In genomic region chr11:34840736-34841386, GRCh38 we compare ENCODE assay signal across 8 cellular contexts.
DNase-seq lines count a peak whose midpoint lies in the region; ATAC-seq and TF ChIP-seq lines count a peak whose summit lies in the region.

No MANE protein-coding gene starts in this region.

- H3K27ac ChIP-seq in lung (ENCODE audit: low read depth in 1 of 2, low read length in 1 of 2) = no peak overlapping the region

- no peaks in the 10 kb centered on the region for H3K4me1 ChIP-seq in lung (ENCODE audit: control insufficient read depth in 2 of 2, insufficient read depth in 2 of 2, low read length in 2 of 2)

- H3K4me3 ChIP-seq in astrocyte of the cerebellum (ENCODE audit: low read depth, low read length) (no peak overlapping the region), lung (no peak overlapping the region)

- peak; percentile 87 for ATAC-seq in HG02798 (IDR thresholded peaks at IDR 0.05; ENCODE audit: poor library complexity, unreplicated experiment)
- peak; percentile 29 for ATAC-seq in lung (ENCODE audit: insufficient read depth, low FRiP score)
- no peak for ATAC-seq in GM21447 (IDR thresholded peaks at IDR 0.05; ENCODE audit: unreplicated experiment)

- no peaks in the 10 kb centered on the region for H3K27me3 ChIP-seq in lung (ENCODE audit: control insufficient read depth, insufficient read depth)

- TF ChIP-seq CTCF in GM12872 (IDR thresholded peaks at IDR 0.05; ENCODE audit: insufficient read depth, low read depth, low read length) (peak; percentile 89), astrocyte of the cerebellum (IDR thresholded peaks at IDR 0.05; ENCODE audit: low read depth, low read length, missing control alignments) (peak; percentile 39), lung (IDR thresholded peaks at IDR 0.05; ENCODE audit: control extremely low read depth, extremely low read depth) (peak; percentile 31)

- no peaks in the 10 kb centered on the region for H3K36me3 ChIP-seq in lung (ENCODE audit: control insufficient read depth in 2 of 2, insufficient read depth in 2 of 2, low read length in 2 of 2)

- 48 to 49% methylated on average over 4 of the region's 4 CpGs for WGBS in lung, 2 donors

- no peaks in the 10 kb centered on the region for H3K9me3 ChIP-seq in lung (ENCODE audit: control insufficient read depth in 2 of 2, insufficient read depth in 1 of 2, low read length in 1 of 2)

- in situ Hi-C loops in astrocyte of the cerebellum (cut with HindIII; ENCODE audit: low sequenced_read_pairs) = loop anchor here (5.0 kb wide), 1 partner anchor 49 kb away; no protein-coding TSS in a partner anchor

- DNase-seq in A172 (ENCODE audit: low spot score) (peak; percentile 28), NCI-H2171 treated with DMSO at 0.1 percent for 48 hours (lab: John Stamatoyannopoulos, UW) (peak; percentile 54), astrocyte of the cerebellum (ENCODE audit: low read depth) (no peak), lung (ENCODE audit: low spot score) (peak; percentile 37), NCI-H345 (lab: John Stamatoyannopoulos, UW) (no peak)

Comparison
In these comparisons a context has a peak if more than half of its experiments do, and no peak if none do; other contexts are left out.
1. DNase-seq: peak in A172 (single experiment), NCI-H2171 treated with DMSO at 0.1 percent for 48 hours (single experiment) and lung (single experiment); none in astrocyte of the cerebellum (single experiment) and NCI-H345 (single experiment).
2. CTCF ChIP-seq: peak in every context shown above with its lines; median percentile 89 in GM12872; 39 in astrocyte of the cerebellum; 31 in lung.